Comparison of ENCODE assay signal across 14 cellular contexts in the genomic region with DNA sequence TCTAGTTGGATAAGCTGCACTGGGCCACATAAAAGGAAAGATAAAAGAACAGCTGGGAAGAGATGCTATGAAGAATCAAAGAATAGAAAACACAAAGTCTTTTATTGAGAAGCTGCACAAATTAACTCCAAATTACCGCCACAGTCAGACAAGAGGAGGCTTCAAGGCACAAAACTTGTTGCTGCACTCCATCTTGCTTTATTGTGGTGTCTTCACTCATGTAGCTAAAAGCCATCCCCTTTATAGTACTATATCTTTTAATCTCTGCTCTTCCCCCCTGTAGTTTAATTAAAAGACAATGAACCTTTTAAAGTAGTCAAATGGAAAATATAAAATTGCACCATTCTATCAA.
A peak's percentile ranks its signal among the peaks of the same experiment; 100 is the strongest.
DNase-seq lines count a peak whose midpoint lies in the region; ATAC-seq and TF ChIP-seq lines count a peak whose summit lies in the region.
"Had no signal": no experiment of that assay in that cellular context is flagged by ENCODE, and none has a peak within 500 bp of the region (broad histone marks: within the 10 kb centered on the region; RNA-seq: fewer than 3 reads in every experiment).

No MANE protein-coding gene starts in this region.

- no peaks in the 10 kb centered on the region for H3K27me3 ChIP-seq in neuronal stem cell (ENCODE audit: control insufficient read depth in 3 of 3, insufficient read depth in 3 of 3, low read depth in 1 of 3, low read length in 3 of 3)
- H3K27me3 ChIP-seq: BE2C, SJSA1 had no signal

- H3K14ac ChIP-seq in neuronal stem cell (ENCODE audit: low read length), result no peak overlapping the region

- no CpG with 5 or more reads among the region's 1 CpG for WGBS in neuronal stem cell (ENCODE audit: extremely low coverage in 2 of 2, insufficient read length in 2 of 2, insufficient replicate concordance in 1 of 2), 2 donors
- WGBS in lower leg skin, 2 donors, result 87 to 93% methylated on average over 1 of the region's 1 CpG

- no peak overlapping the region for H2BK5ac ChIP-seq in neuronal stem cell (ENCODE audit: low read length)

- ATAC-seq in GM19452 (IDR thresholded peaks at IDR 0.05; ENCODE audit: unreplicated experiment) (peak; percentile 12), GM18511 (IDR thresholded peaks at IDR 0.05; ENCODE audit: unreplicated experiment) (no peak)

- no peak for TF ChIP-seq POLR2A in lower leg skin (IDR thresholded peaks at IDR 0.05)

- H3K36me3 Mint-ChIP-seq in brain (peaks cover 8% of the 10 kb centered on the region), mesothelial cell of epicardium (peaks cover 1% of the 10 kb centered on the region)

- no peak overlapping the region for H3K18ac ChIP-seq in neuronal stem cell (ENCODE audit: low read length)

- peaks cover 0 to 6% of the 10 kb centered on the region in 2 donors for H3K9me3 ChIP-seq in neuronal stem cell (replicated peaks in 1 of 2; ENCODE audit: control insufficient read depth in 2 of 2, insufficient read depth in 1 of 2, low read depth in 1 of 2, low read length in 2 of 2)
- H3K9me3 ChIP-seq: BE2C, SJSA1 had no signal

- H4K8ac ChIP-seq in neuronal stem cell (ENCODE audit: low read depth, low read length), result no peak overlapping the region

- no peak overlapping the region for H4K91ac ChIP-seq in neuronal stem cell (ENCODE audit: low read depth, low read length, poor library complexity)

- H3K4me3 ChIP-seq in neuronal stem cell (ENCODE audit: low read length in 2 of 2) (no peak overlapping the region), lower leg skin (ENCODE audit: low read depth, poor library complexity, severe bottlenecking) (no peak overlapping the region)
- H3K4me3 ChIP-seq: GM23248, SJSA1 had no signal

- no peak overlapping the region for H3K23ac ChIP-seq in neuronal stem cell (ENCODE audit: low read depth, low read length, poor library complexity)

- H3K4me1 ChIP-seq in neuronal stem cell (ENCODE audit: control insufficient read depth in 2 of 2, insufficient read depth in 1 of 2, low read depth in 1 of 2, low read length in 2 of 2), result peaks cover 4 to 9% of the 10 kb centered on the region in 2 donors
- H3K4me1 ChIP-seq: SJSA1 had no signal

- H3K4me2 ChIP-seq in neuronal stem cell (ENCODE audit: insufficient read depth, low read length, poor library complexity, severe bottlenecking), result no peak overlapping the region
- H3K4me2 ChIP-seq: KMS-11 had no signal

- H3K9ac ChIP-seq in neuronal stem cell (ENCODE audit: low read depth, low read length, poor library complexity), result no peak overlapping the region
- H3K9ac ChIP-seq: GM23248, KMS-11 had no signal

- no peaks in the 10 kb centered on the region for H3K79me1 ChIP-seq in neuronal stem cell (ENCODE audit: low read depth, low read length)

- H2AK5ac ChIP-seq in neuronal stem cell (ENCODE audit: low read depth, low read length), result no peak overlapping the region

- no peak overlapping the region for H3K4ac ChIP-seq in neuronal stem cell (ENCODE audit: low read length)

- intact Hi-C loops in lower leg skin (cut with DNase I; ENCODE audit: low total_unique reads), result no loop called here

- no peak overlapping the region for H3K27ac ChIP-seq in neuronal stem cell (replicated peaks; ENCODE audit: low read length)
- H3K27ac ChIP-seq: GM23248, KMS-11, SJSA1 had no signal

- DNase-seq in mesothelial cell of epicardium (ENCODE audit: low spot score in 2 of 2, unreplicated experiment in 2 of 2) (no peak), neuronal stem cell (ENCODE audit: low spot score) (no peak), lower leg skin (ENCODE audit: low spot score in 2 of 2) (no peak), SK-N-DZ (ENCODE audit: low spot score) (no peak), NCI-H526 (lab: John Stamatoyannopoulos, UW) (no peak)
- DNase-seq: NCI-H2029 treated with DMSO at 0.1 percent for 48 hours had no signal

- TF ChIP-seq CTCF in brain (conservative IDR thresholded peaks at IDR 0.05) (no peak), mesothelial cell of epicardium (IDR thresholded peaks at IDR 0.05; ENCODE audit: unreplicated experiment) (no peak), lower leg skin (IDR thresholded peaks at IDR 0.05) (no peak)

- no peaks in the 10 kb centered on the region for H3K27me3 Mint-ChIP-seq in brain
- H3K27me3 Mint-ChIP-seq in mesothelial cell of epicardium (ENCODE audit: low read depth), result no peaks in the 10 kb centered on the region

- no peak overlapping the region for H3K4me3 Mint-ChIP-seq in brain
- H3K4me3 Mint-ChIP-seq in mesothelial cell of epicardium, result no peak overlapping the region
- H3K4me3 Mint-ChIP-seq: H9 had no signal

- H2BK12ac ChIP-seq in neuronal stem cell (ENCODE audit: low read length), result no peak overlapping the region

- peaks cover 0 to 4% of the 10 kb centered on the region in 2 donors for H3K36me3 ChIP-seq in neuronal stem cell (replicated peaks in 1 of 2; ENCODE audit: control insufficient read depth in 2 of 2, insufficient read depth in 2 of 2, low read length in 2 of 2)
- H3K36me3 ChIP-seq: BE2C, SJSA1 had no signal

- peak overlapping the region in 4 of 5 experiments; percentile 7 to 73 (median 58) for H3K27ac Mint-ChIP-seq in brain
- peak overlapping the region; percentile 60 for H3K27ac Mint-ChIP-seq in mesothelial cell of epicardium
- H3K27ac Mint-ChIP-seq: H9 had no signal

- no peak overlapping the region for H2BK15ac ChIP-seq in neuronal stem cell (ENCODE audit: low read length)

- H3K4me1 Mint-ChIP-seq in brain (peaks cover 37% of the 10 kb centered on the region), mesothelial cell of epicardium (peaks cover 26% of the 10 kb centered on the region)

- no peak overlapping the region for H2BK120ac ChIP-seq in neuronal stem cell (ENCODE audit: low read depth, low read length)

- H3K9me3 Mint-ChIP-seq in brain, result peaks cover 0 to 7% (median 3%) of the 10 kb centered on the region in 5 experiments
- H3K9me3 Mint-ChIP-seq in mesothelial cell of epicardium, result peaks cover 2% of the 10 kb centered on the region
- H3K9me3 Mint-ChIP-seq: H9 had no signal

- H2AFZ ChIP-seq in neuronal stem cell (ENCODE audit: low read length), result peak overlapping the region; percentile 43
- H2AFZ ChIP-seq: GM23248 had no signal
